Comparison of ENCODE assay signal across 30 cellular contexts in the genomic region with DNA sequence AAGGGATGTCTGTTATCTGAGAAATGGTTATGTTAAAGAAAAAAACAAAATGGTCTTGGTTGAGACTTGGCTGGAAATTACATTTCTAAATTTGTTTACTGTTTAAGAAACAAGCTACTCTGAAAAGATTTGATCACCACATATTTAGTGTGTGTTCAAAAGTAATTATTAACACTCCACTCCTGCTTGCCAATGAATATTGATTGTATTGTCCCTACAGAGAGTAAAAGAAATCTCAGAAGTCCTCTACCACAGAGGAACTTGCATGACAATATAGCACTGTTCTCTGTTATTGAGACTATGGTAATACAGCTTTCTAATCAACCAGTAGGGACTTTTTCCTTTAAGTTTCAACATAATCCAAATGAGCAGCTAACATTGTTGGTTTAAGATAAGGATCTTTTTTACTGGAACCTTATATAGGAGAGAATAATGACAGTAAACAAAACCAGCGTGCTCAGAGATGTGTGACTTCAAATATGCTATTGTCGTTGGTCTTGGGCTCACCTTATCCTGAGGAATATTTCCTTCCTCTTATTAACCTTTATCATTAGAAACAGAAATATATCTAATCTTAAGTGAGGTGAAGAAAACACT. TPM values are rescaled to one million over a fixed set of nuclear protein-coding genes. Genes with fewer than 3 reads are reported as not detected.
"Had no signal": no experiment of that assay in that cellular context is flagged by ENCODE, and none has a peak within 500 bp of the region (broad histone marks: within the 10 kb centered on the region; RNA-seq: fewer than 3 reads in every experiment).

No MANE protein-coding gene starts in this region.

- H3K9me3 ChIP-seq: ovary, prostate gland, sigmoid colon, suprapubic skin, thoracic aorta, tibial artery, uterus had no signal

- H3K4me1 Mint-ChIP-seq: mesothelial cell of epicardium; naive thymus-derived CD4-positive, alpha-beta T cell; stimulated activated effector memory CD8-positive, alpha-beta T cell treated with anti-CD3 and anti-CD28 coated beads, Interleukin-12 subunit alpha, Interleukin-12 subunit beta, amount 100 ng/mL, for 72 hours had no signal

- DNase-seq: heart right ventricle; kidney glomerular epithelial cell; left cardiac atrium; left ventricle myocardium inferior; mesendoderm; naive thymus-derived CD4-positive, alpha-beta T cell; ovary; posterior cingulate gyrus; retina; right cardiac atrium; sigmoid colon; small intestine; spleen; stimulated activated CD4-positive, alpha-beta T cell treated with anti-CD3 and anti-CD28 coated beads, Interleukin-4, amount 100 ng/mL, for 24 hours; stimulated activated naive CD4-positive, alpha-beta T cell; tibial artery; uterus had no signal

- H3K36me3 Mint-ChIP-seq: mesothelial cell of epicardium; stimulated activated effector memory CD8-positive, alpha-beta T cell treated with anti-CD3 and anti-CD28 coated beads, Interleukin-12 subunit alpha, Interleukin-12 subunit beta, amount 100 ng/mL, for 72 hours; type B pancreatic cell had no signal

- H3K79me2 ChIP-seq: hepatocyte had no signal

- H3K4me2 ChIP-seq: hepatocyte had no signal

- H3K4me3 Mint-ChIP-seq: mesothelial cell of epicardium; naive thymus-derived CD4-positive, alpha-beta T cell; natural killer cell treated with Interleukin-12 subunit alpha and Interleukin-12 subunit beta and Interleukin-15 and Interleukin-18, amount 100 ng/mL, for 72 hours; stimulated activated effector memory CD8-positive, alpha-beta T cell treated with anti-CD3 and anti-CD28 coated beads, Interleukin-12 subunit alpha, Interleukin-12 subunit beta, amount 100 ng/mL, for 72 hours; stimulated activated naive CD8-positive, alpha-beta T cell treated with anti-CD3 and anti-CD28 coated beads, Interleukin-15, Interleukin-2, amounts not matched to agents 100 ng/mL and 50 ng/mL, for 24 hours; type B pancreatic cell had no signal

- H3K27me3 ChIP-seq: heart right ventricle, hepatocyte, ovary, sigmoid colon, spleen, suprapubic skin, uterus had no signal

- H3K27ac ChIP-seq: heart right ventricle, hepatocyte, left ventricle myocardium inferior, ovary, prostate gland, sigmoid colon, suprapubic skin, thoracic aorta, tibial artery, uterus had no signal

- H2AFZ ChIP-seq: hepatocyte had no signal

- FAIRE-seq: small intestine had no signal

- H3K27ac Mint-ChIP-seq: mesothelial cell of epicardium; naive thymus-derived CD4-positive, alpha-beta T cell; natural killer cell treated with Interleukin-12 subunit alpha and Interleukin-12 subunit beta and Interleukin-15 and Interleukin-18, amount 100 ng/mL, for 72 hours; stimulated activated effector memory CD8-positive, alpha-beta T cell treated with anti-CD3 and anti-CD28 coated beads, Interleukin-12 subunit alpha, Interleukin-12 subunit beta, amount 100 ng/mL, for 72 hours; stimulated activated naive CD8-positive, alpha-beta T cell treated with anti-CD3 and anti-CD28 coated beads, Interleukin-15, Interleukin-2, amounts not matched to agents 100 ng/mL and 50 ng/mL, for 24 hours; type B pancreatic cell had no signal

- ATAC-seq: heart right ventricle; left cardiac atrium; naive thymus-derived CD4-positive, alpha-beta T cell; natural killer cell treated with Interleukin-12 subunit alpha and Interleukin-12 subunit beta and Interleukin-15 and Interleukin-18, amount 100 ng/mL, for 72 hours; right cardiac atrium; stimulated activated effector memory CD8-positive, alpha-beta T cell treated with anti-CD3 and anti-CD28 coated beads, Interleukin-12 subunit alpha, Interleukin-12 subunit beta, amount 100 ng/mL, for 72 hours had no signal

- H3K4me1 ChIP-seq: heart right ventricle, left ventricle myocardium inferior, prostate gland, suprapubic skin, tibial artery, uterus had no signal

- H3K36me3 ChIP-seq: heart right ventricle, left ventricle myocardium inferior, ovary, prostate gland, sigmoid colon, spleen, suprapubic skin, thoracic aorta, tibial artery, uterus had no signal

- H3K4me3 ChIP-seq: heart right ventricle, hepatocyte, left ventricle myocardium inferior, lung, ovary, prostate gland, sigmoid colon, spleen, suprapubic skin, thoracic aorta, tibial artery, uterus had no signal

RNA-seq across cellular contexts. Expression of a gene that starts 47.6 kb away (rescaled TPM):
- total RNA-seq: heart right ventricle, left cardiac atrium, left ventricle myocardium inferior, mesothelial cell of epicardium, mononuclear cell, right cardiac atrium, sigmoid colon, thoracic aorta had no signal
- polyA plus RNA-seq: keratinocyte; naive thymus-derived CD4-positive, alpha-beta T cell; neural cell; right cardiac atrium had no signal
